Comparison of ENCODE assay signal across 1 cellular context in genomic region chr11:94732617-94733292, GRCh38.
TF ChIP-seq lines count a peak whose summit lies in the region.

No MANE protein-coding gene starts in this region.

TF ChIP-seq in SK-N-SH, 30 proteins besides CTCF, POLR2A, EP300 and RAD21 (continued from another document):
- TF ChIP-seq MAX (IDR thresholded peaks at IDR 0.05; ENCODE audit: low read depth) (no peak), GATA2 (CRISPR knock-in tag; IDR thresholded peaks at IDR 0.05) (no peak), EZH2phosphoT487 (IDR thresholded peaks at IDR 0.05; ENCODE audit: borderline replicate concordance, low read depth) (no peak), FOXJ3 (CRISPR knock-in tag; IDR thresholded peaks at IDR 0.05) (no peak), TCF12 (IDR thresholded peaks at IDR 0.05) (no peak), RFX5 (IDR thresholded peaks at IDR 0.05; ENCODE audit: low read length) (no peak)
